In the genomic region with DNA sequence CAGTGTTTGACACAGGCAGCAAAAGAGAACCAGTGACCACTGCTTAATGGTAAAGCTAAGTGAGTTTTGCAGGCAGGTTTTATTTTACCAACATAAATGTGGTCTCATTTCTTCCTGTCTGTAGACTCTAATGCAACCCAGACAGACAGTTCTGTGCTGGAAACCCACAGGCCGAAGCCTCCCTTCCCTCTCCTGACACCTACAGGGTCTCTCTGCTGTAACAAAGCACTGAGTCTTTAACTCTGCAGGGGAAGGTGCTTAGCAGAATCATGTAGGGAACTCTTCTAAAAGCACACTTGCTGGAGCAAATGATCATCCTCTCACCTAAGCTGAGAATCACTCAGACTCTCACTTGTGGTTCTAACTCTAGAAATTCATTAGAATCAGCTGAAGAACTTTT, we compare ENCODE assay signal across 23 cellular contexts.
"Had no signal": no experiment of that assay in that cellular context is flagged by ENCODE, and none has a peak within 500 bp of the region (broad histone marks: within the 10 kb centered on the region; RNA-seq: fewer than 3 reads in every experiment).

No MANE protein-coding gene starts in this region.

- H3K4me1 ChIP-seq: gastroesophageal sphincter, heart left ventricle, left lung, psoas muscle, sigmoid colon, stomach, tibial artery had no signal

- H2AFZ ChIP-seq: hepatocyte had no signal

- H3K27ac ChIP-seq: gastroesophageal sphincter, heart left ventricle, hepatocyte, left lung, psoas muscle, sigmoid colon, stomach, tibial artery had no signal

- FAIRE-seq: kidney had no signal

- H3K27me3 ChIP-seq: gastroesophageal sphincter, heart left ventricle, hepatocyte, left lung, sigmoid colon, stomach, tibial artery had no signal

- H3K9me3 ChIP-seq: gastroesophageal sphincter, heart left ventricle, left lung, psoas muscle, sigmoid colon, stomach, tibial artery had no signal

- H3K4me2 ChIP-seq: hepatocyte had no signal

- H3K79me2 ChIP-seq: hepatocyte had no signal

- ATAC-seq: effector memory CD8-positive, alpha-beta T cell; gastroesophageal sphincter; heart left ventricle; left lung; naive thymus-derived CD4-positive, alpha-beta T cell; psoas muscle; right cardiac atrium; stimulated activated effector memory CD8-positive, alpha-beta T cell treated with anti-CD3 and anti-CD28 coated beads, Interleukin-12 subunit alpha, Interleukin-12 subunit beta, amount 100 ng/mL, for 72 hours had no signal

- DNase-seq: cerebellar nuclear complex; cortex of kidney; effector memory CD8-positive, alpha-beta T cell; foreskin fibroblast; heart left ventricle; kidney; left lung; mesenchymal stem cell; midbrain; naive thymus-derived CD4-positive, alpha-beta T cell; nucleus accumbens; posterior cingulate gyrus; psoas muscle; right cardiac atrium; sigmoid colon; stimulated activated CD4-positive, alpha-beta T cell treated with anti-CD3 and anti-CD28 coated beads, Interleukin-2, amount 100 ng/mL, for 24 hours; stimulated activated CD4-positive, alpha-beta T cell treated with anti-CD3 and anti-CD28 coated beads, Interleukin-4, amount 100 ng/mL, for 24 hours; stimulated activated naive CD4-positive, alpha-beta T cell treated with Interleukin-2 at 50 U/mL for 16 hours; stomach; tibial artery had no signal

- H3K4me3 ChIP-seq: gastroesophageal sphincter, heart left ventricle, hepatocyte, left lung, psoas muscle, sigmoid colon, stomach, tibial artery had no signal

- H3K36me3 ChIP-seq: gastroesophageal sphincter, heart left ventricle, left lung, sigmoid colon, stomach, tibial artery had no signal
